19 cellular contexts compared by ENCODE assay signal in the genomic region with DNA sequence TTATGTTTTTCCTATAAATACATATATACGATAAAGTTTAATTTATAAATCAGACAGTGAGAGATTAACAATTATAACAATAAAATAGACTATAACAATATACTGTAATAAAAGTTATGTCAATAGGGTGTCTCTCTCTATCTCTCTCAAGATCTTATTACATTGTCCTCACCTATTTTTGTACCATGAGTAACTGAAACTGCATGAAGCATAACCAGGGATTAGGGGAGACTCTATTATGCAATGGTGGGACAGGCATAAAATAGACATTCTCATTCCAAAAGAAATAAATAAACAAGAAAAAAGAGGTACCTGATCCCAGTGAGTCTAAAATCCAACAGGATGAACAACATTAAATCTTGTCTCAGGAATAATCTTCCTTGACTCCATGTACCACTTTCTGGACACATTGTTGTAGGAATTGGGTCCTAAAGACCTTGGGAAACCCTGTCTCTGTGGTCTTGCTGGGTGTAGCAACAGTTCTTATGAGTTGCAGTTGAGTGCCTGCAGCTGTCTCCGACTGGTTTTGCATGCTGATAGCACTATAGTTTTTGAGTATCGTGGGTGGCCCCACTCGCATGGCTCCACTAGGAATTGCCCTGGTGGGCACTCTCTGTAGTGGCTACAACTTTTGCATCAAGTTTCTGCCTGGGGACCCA.
"Had no signal": no experiment of that assay in that cellular context is flagged by ENCODE, and none has a peak within 500 bp of the region (broad histone marks: within the 10 kb centered on the region; RNA-seq: fewer than 3 reads in every experiment).

No MANE protein-coding gene starts in this region.

- H3K4me3 ChIP-seq: lung, right atrium auricular region, skin epidermis, tibial nerve had no signal

- DNase-seq: activated CD4-positive, alpha-beta T cell treated with anti-CD3 and anti-CD28 coated beads, Interleukin-2, amount 10 ng/mL, durations not matched to agents 7 days and 5 days; activated CD8-positive, alpha-beta memory T cell treated with anti-CD3 and anti-CD28 coated beads, Interleukin-2, amount 50 U/mL, for 4 hours; activated CD8-positive, alpha-beta T cell treated with anti-CD3 and anti-CD28 coated beads, Interleukin-2, amount 10 ng/mL, durations not matched to agents 7 days and 5 days; activated effector memory CD4-positive, alpha-beta T cell treated with Interleukin-2 at 50 U/mL for 16 hours; activated naive CD4-positive, alpha-beta T cell treated with anti-CD3 and anti-CD28 coated beads, Interleukin-2, amount 50 U/mL, for 16 hours; activated T-cell treated with anti-CD3 and anti-CD28 coated beads, Interleukin-2, amount 50 U/mL, for 48 hours; dermis blood vessel endothelial cell; effector memory CD4-positive, alpha-beta T cell; foreskin melanocyte; glutamatergic neuron; hippocampal formation; nephron progenitor cell; nucleus accumbens; T1000 had no signal

- H3K36me3 ChIP-seq: right atrium auricular region, tibial nerve had no signal

- H3K27me3 ChIP-seq: right atrium auricular region, tibial nerve had no signal

- ATAC-seq: activated CD8-positive, alpha-beta T cell treated with anti-CD3 and anti-CD28 coated beads, Interleukin-2, amount 10 ng/mL, durations not matched to agents 7 days and 5 days; left lobe of liver had no signal

- H3K9me3 ChIP-seq: right atrium auricular region, tibial nerve had no signal

- H3K4me1 ChIP-seq: right atrium auricular region, tibial nerve had no signal

- H3K27ac ChIP-seq: right atrium auricular region, skin epidermis, tibial nerve had no signal
